8 cellular contexts compared by ENCODE assay signal in the genomic region with DNA sequence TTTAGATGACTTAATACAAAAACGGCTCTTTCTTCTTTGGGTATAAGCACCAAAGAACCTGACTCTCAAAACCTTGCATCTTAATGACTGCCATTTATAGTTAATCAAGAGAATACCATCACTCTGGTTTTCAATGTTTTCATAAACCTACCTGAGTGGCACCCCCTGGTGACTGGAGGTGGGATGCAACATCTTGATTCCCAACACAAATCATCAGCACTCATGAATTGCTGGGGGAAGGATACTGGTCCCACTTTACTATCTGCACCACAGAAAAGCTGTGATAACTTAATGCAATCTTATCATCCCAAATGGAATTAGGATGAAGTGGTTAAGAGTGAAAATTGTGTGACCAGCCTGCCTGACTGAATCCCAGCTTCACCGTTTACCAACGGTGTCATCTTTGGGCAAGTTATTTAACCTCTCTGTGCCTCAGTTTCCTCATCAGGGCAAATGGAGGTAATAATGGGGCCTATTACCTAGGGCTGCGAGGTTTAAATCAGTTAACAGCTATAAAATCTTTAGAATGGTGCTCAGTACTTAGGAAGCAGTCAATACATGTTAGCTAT.
DNase-seq lines count a peak whose midpoint lies in the region; ATAC-seq and TF ChIP-seq lines count a peak whose summit lies in the region.

No MANE protein-coding gene starts in this region.

- H3K27ac ChIP-seq in left ventricle myocardium inferior (replicated peaks) (peak overlapping the region; percentile 79), right atrium auricular region (peak overlapping the region in 1 of 2 donors; percentile 20), Peyer's patch (peak overlapping the region in 2 of 4 donors; percentile 40 to 53), caudate nucleus (ENCODE audit: low read depth, low read length) (peak overlapping the region; percentile 95), vagina (no peak overlapping the region)

- no peaks in the 10 kb centered on the region for H3K9me3 Mint-ChIP-seq in natural killer cell treated with Interleukin-12 subunit alpha and Interleukin-12 subunit beta and Interleukin-15 and Interleukin-18, amount 100 ng/mL, for 72 hours

- H3K27me3 ChIP-seq in left ventricle myocardium inferior (ENCODE audit: low read depth) (no peaks in the 10 kb centered on the region), right atrium auricular region (no peaks in the 10 kb centered on the region), Peyer's patch (no peaks in the 10 kb centered on the region), vagina (no peaks in the 10 kb centered on the region)

- H3K36me3 Mint-ChIP-seq in natural killer cell treated with Interleukin-12 subunit alpha and Interleukin-12 subunit beta and Interleukin-15 and Interleukin-18, amount 100 ng/mL, for 72 hours: no peaks in the 10 kb centered on the region

- H3K4me3 Mint-ChIP-seq in natural killer cell treated with Interleukin-12 subunit alpha and Interleukin-12 subunit beta and Interleukin-15 and Interleukin-18, amount 100 ng/mL, for 72 hours: no peak overlapping the region

- TF ChIP-seq CTCF in left ventricle myocardium inferior (IDR thresholded peaks at IDR 0.05; ENCODE audit: borderline replicate concordance): peak; percentile 41
- TF ChIP-seq CTCF in right atrium auricular region (IDR thresholded peaks at IDR 0.05): peak in 1 of 2 donors; percentile 33
- peak in 4 of 6 experiments; percentile 31 to 45 (median 34) for TF ChIP-seq CTCF in Peyer's patch (IDR thresholded peaks at IDR 0.05)
- TF ChIP-seq CTCF in vagina (IDR thresholded peaks at IDR 0.05): no peak

- no peak for DNase-seq in left ventricle myocardium inferior
- no peak for DNase-seq in right atrium auricular region (ENCODE audit: low spot score)
- peak in 2 of 3 donors; percentile 39 to 51 for DNase-seq in Peyer's patch
- DNase-seq in caudate nucleus (lab: John Stamatoyannopoulos, UW): peak in 8 of 61 donors; percentile 1 to 59 (median 7)
- DNase-seq in natural killer cell treated with Interleukin-12 subunit alpha and Interleukin-12 subunit beta and Interleukin-15 and Interleukin-18, amount 100 ng/mL, for 72 hours (ENCODE audit: low spot score): no peak
- no peak for DNase-seq in NCI-H2107 treated with DMSO at 0.1 percent for 48 hours (lab: John Stamatoyannopoulos, UW; ENCODE audit: unreplicated experiment)
- DNase-seq in DMS114 treated with DMSO at 0.1 percent for 48 hours (lab: John Stamatoyannopoulos, UW; ENCODE audit: unreplicated experiment): no peak
- DNase-seq in vagina (ENCODE audit: extremely low spot score in 2 of 2): no peak

- H3K9me3 ChIP-seq in left ventricle myocardium inferior (replicated peaks) (no peaks in the 10 kb centered on the region), right atrium auricular region (no peaks in the 10 kb centered on the region), Peyer's patch (no peaks in the 10 kb centered on the region), vagina (no peaks in the 10 kb centered on the region)

- H3K4me3 ChIP-seq in left ventricle myocardium inferior: no peak overlapping the region
- no peak overlapping the region for H3K4me3 ChIP-seq in right atrium auricular region
- H3K4me3 ChIP-seq in Peyer's patch: no peak overlapping the region
- no peak overlapping the region for H3K4me3 ChIP-seq in vagina

- H3K4me1 ChIP-seq in left ventricle myocardium inferior (peaks cover 32% of the 10 kb centered on the region), right atrium auricular region (peaks cover 0 to 34% of the 10 kb centered on the region in 2 donors), Peyer's patch (peaks cover 0 to 26% (median 4%) of the 10 kb centered on the region in 4 donors), vagina (peaks cover 18% of the 10 kb centered on the region)

- H3K27ac Mint-ChIP-seq in natural killer cell treated with Interleukin-12 subunit alpha and Interleukin-12 subunit beta and Interleukin-15 and Interleukin-18, amount 100 ng/mL, for 72 hours: peak overlapping the region; percentile 93 to 97

- no peak for TF ChIP-seq POLR2A in Peyer's patch (IDR thresholded peaks at IDR 0.05)
- no peak for TF ChIP-seq POLR2A in vagina (IDR thresholded peaks at IDR 0.05)

- H3K36me3 ChIP-seq in left ventricle myocardium inferior (peaks cover 6% of the 10 kb centered on the region), right atrium auricular region (no peaks in the 10 kb centered on the region), Peyer's patch (no peaks in the 10 kb centered on the region), vagina (no peaks in the 10 kb centered on the region)

- H3K4me1 Mint-ChIP-seq in natural killer cell treated with Interleukin-12 subunit alpha and Interleukin-12 subunit beta and Interleukin-15 and Interleukin-18, amount 100 ng/mL, for 72 hours (ENCODE audit: low read depth in 2 of 2): peaks cover 31 to 43% of the 10 kb centered on the region in 2 donors

- H3K27me3 Mint-ChIP-seq in natural killer cell treated with Interleukin-12 subunit alpha and Interleukin-12 subunit beta and Interleukin-15 and Interleukin-18, amount 100 ng/mL, for 72 hours: no peaks in the 10 kb centered on the region

- intact Hi-C loops in left ventricle myocardium inferior (cut with micrococcal nuclease) (no loop called here), vagina (cut with DNase I) (no loop called here)

- no peak for ATAC-seq in natural killer cell treated with Interleukin-12 subunit alpha and Interleukin-12 subunit beta and Interleukin-15 and Interleukin-18, amount 100 ng/mL, for 72 hours

Comparison
In these comparisons a context has a peak if more than half of its experiments do, and no peak if none do; other contexts are left out.
1. DNase-seq: peak in Peyer's patch (2 of 3); none in left ventricle myocardium inferior (single experiment), right atrium auricular region (single experiment), natural killer cell treated with Interleukin-12 subunit alpha and Interleukin-12 subunit beta and Interleukin-15 and Interleukin-18, amount 100 ng/mL, for 72 hours (single experiment), NCI-H2107 treated with DMSO at 0.1 percent for 48 hours (single experiment), DMS114 treated with DMSO at 0.1 percent for 48 hours (single experiment) and vagina (0 of 2).
2. CTCF ChIP-seq: peak in left ventricle myocardium inferior (single experiment) and Peyer's patch (4 of 6); none in vagina (0 of 3).